Comparison of ENCODE assay signal across 19 cellular contexts in genomic region chr10:51772387-51772786, GRCh38.
A peak's percentile ranks its signal among the peaks of the same experiment; 100 is the strongest.
DNase-seq lines count a peak whose midpoint lies in the region; FAIRE-seq and TF ChIP-seq lines count a peak whose summit lies in the region.
"Had no signal": no experiment of that assay in that cellular context is flagged by ENCODE, and none has a peak within 500 bp of the region (broad histone marks: within the 10 kb centered on the region; RNA-seq: fewer than 3 reads in every experiment).

No MANE protein-coding gene starts in this region.

- no peak overlapping the region for H2AFZ ChIP-seq in hepatocyte
- H2AFZ ChIP-seq: GM23248 had no signal

- H3K27me3 ChIP-seq in hepatocyte: no peaks in the 10 kb centered on the region
- H3K27me3 ChIP-seq in small intestine (ENCODE audit: control insufficient read depth in 2 of 2, insufficient read depth in 2 of 2, low read length in 2 of 2): no peaks in the 10 kb centered on the region
- H3K27me3 ChIP-seq: BE2C had no signal

- peak overlapping the region; percentile 0 for H3K4me3 ChIP-seq in hepatocyte
- H3K4me3 ChIP-seq in small intestine (ENCODE audit: low read depth in 1 of 2, low read length in 2 of 2): no peak overlapping the region
- H3K4me3 ChIP-seq: GM23248, HAP-1 had no signal

- H3K9me3 ChIP-seq in hepatocyte (ENCODE audit: low read depth): no peaks in the 10 kb centered on the region
- H3K9me3 ChIP-seq in small intestine (ENCODE audit: control insufficient read depth, low read depth): no peaks in the 10 kb centered on the region
- H3K9me3 ChIP-seq: BE2C, Caco-2, HAP-1 had no signal

- H3K9me2 ChIP-seq in hepatocyte (replicated peaks; ENCODE audit: insufficient read depth): no peaks in the 10 kb centered on the region

- no peak overlapping the region for H3K27ac ChIP-seq in hepatocyte
- H3K27ac ChIP-seq in small intestine (ENCODE audit: low read depth in 1 of 2, low read length in 1 of 2): no peak overlapping the region
- H3K27ac ChIP-seq: GM23248 had no signal

- no peaks in the 10 kb centered on the region for H4K20me1 ChIP-seq in hepatocyte (ENCODE audit: insufficient read depth, poor library complexity, severe bottlenecking)

- FAIRE-seq in colon (lab: Jason Lieb, UNC) (peak; percentile 33), small intestine (lab: Jason Lieb, UNC) (peak; percentile 70)
- FAIRE-seq: A204.1, D721Med, GM12892, GM18507 had no signal

- no peak overlapping the region for H3K4me2 ChIP-seq in hepatocyte

- no peak for DNase-seq in hepatocyte (ENCODE audit: low spot score)
- DNase-seq in small intestine: no peak
- DNase-seq in NCI-H1417 treated with DMSO at 0.1 percent for 48 hours (lab: John Stamatoyannopoulos, UW): no peak
- DNase-seq in NK-92 (lab: John Stamatoyannopoulos, UW; ENCODE audit: unreplicated experiment): no peak
- DNase-seq in COR-L47 (lab: John Stamatoyannopoulos, UW): no peak
- DNase-seq: ACHN; BE2C; C1 segment of cervical spinal cord; Caco-2; CD4-positive, CD25-positive, alpha-beta regulatory T cell; CD8-positive, alpha-beta memory T cell; GDM1; GM23248 had no signal

- WGBS in hepatocyte (ENCODE audit: low lambda C conversion rate, missing lambda C conversion rate): 85% methylated on average over 2 of the region's 2 CpGs
- 61 to 71% (median 68%) methylated on average over 2 of the region's 2 CpGs for WGBS in small intestine, 3 donors

- H3K79me2 ChIP-seq in hepatocyte: no peaks in the 10 kb centered on the region

- H3K36me3 ChIP-seq in hepatocyte (replicated peaks; ENCODE audit: insufficient read depth, low read depth) (no peaks in the 10 kb centered on the region), small intestine (ENCODE audit: control insufficient read depth in 2 of 2, insufficient read depth in 2 of 2, low read length in 2 of 2) (no peaks in the 10 kb centered on the region)
- H3K36me3 ChIP-seq: BE2C, HAP-1 had no signal

- H3K4me1 ChIP-seq in hepatocyte (ENCODE audit: insufficient read depth) (no peaks in the 10 kb centered on the region), small intestine (ENCODE audit: control insufficient read depth in 2 of 2, insufficient read depth in 1 of 2, low read depth in 1 of 2, low read length in 1 of 2) (no peaks in the 10 kb centered on the region)
- H3K4me1 ChIP-seq: BE2C, HAP-1 had no signal

- no peak for TF ChIP-seq CTCF in hepatocyte (IDR thresholded peaks at IDR 0.05; ENCODE audit: poor library complexity)
